ENCODE assay signal across 8 cellular contexts in the genomic region with DNA sequence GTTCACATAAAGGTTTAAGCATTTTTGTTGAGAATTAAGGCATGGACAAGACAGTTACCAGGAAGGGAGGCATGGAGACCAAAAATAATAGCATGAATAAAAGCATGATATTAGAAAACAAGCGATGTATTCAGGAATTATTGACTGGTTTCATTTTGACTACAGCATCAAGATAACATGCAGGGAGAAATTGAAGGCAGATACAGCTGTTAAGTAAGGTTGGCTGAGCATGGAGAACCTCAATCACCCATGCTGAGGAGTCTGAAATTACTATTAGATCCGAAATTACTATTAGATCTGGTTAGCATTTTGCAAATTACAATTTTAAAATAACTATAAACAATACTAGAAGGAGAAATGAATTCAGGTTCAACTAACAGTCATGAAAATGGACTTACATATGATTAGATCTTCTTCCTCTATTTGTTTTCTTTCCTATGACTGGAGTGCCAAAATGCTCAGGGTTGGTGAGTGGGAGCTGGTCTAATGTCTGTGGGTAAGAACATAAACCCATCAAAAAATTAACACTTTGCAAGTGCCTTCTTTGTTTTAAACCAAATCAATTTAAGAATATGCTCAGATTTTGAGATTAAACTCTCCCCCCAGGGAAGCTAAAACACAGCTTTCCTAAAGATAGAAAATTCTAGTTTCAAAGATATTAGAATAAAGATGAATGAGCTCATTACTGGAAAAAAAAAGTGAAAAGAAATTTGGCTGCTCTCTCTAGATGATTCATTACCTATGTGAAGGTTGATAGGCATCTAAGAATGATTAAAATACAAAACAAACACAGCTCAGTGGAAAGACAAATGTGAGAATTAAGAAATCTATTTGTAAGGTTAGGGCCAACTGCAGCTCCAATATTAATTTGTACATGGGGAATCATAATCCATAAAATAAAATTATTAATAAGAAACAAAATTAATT.
DNase-seq lines count a peak whose midpoint lies in the region; ATAC-seq, FAIRE-seq and TF ChIP-seq lines count a peak whose summit lies in the region.
"Had no signal": no experiment of that assay in that cellular context is flagged by ENCODE, and none has a peak within 500 bp of the region (broad histone marks: within the 10 kb centered on the region; RNA-seq: fewer than 3 reads in every experiment).

No MANE protein-coding gene starts in this region.

- WGBS in hepatocyte (ENCODE audit: low lambda C conversion rate, missing lambda C conversion rate): 100% methylated on average over 2 of the region's 2 CpGs

- H3K9me2 ChIP-seq in hepatocyte (replicated peaks; ENCODE audit: insufficient read depth): no peaks in the 10 kb centered on the region

- H3K9me3 ChIP-seq in hepatocyte (ENCODE audit: low read depth): no peaks in the 10 kb centered on the region
- H3K9me3 ChIP-seq: uterus had no signal

- H3K4me3 ChIP-seq in fibroblast of the aortic adventitia (ENCODE audit: low read depth, low read length) (no peak overlapping the region), hepatocyte (no peak overlapping the region)
- H3K4me3 ChIP-seq: uterus had no signal

- intact Hi-C loops in left ventricle myocardium superior (cut with micrococcal nuclease): no loop called here

- H3K27me3 ChIP-seq in hepatocyte: no peaks in the 10 kb centered on the region
- H3K27me3 ChIP-seq: uterus had no signal

- TF ChIP-seq POLR2A in H54 (IDR thresholded peaks at IDR 0.05; ENCODE audit: low read depth, low read length): no peak

- DNase-seq in EH (ENCODE audit: low read depth) (peak; percentile 26), GM19239 (ENCODE audit: insufficient read length, low spot score) (no peak), RCC 7860 (ENCODE audit: low spot score) (no peak), fibroblast of the aortic adventitia (ENCODE audit: low read depth) (peak; percentile 11), left ventricle myocardium superior (no peak), H54 (ENCODE audit: insufficient read length, low spot score) (no peak), hepatocyte (ENCODE audit: low spot score) (no peak)
- DNase-seq: uterus had no signal

- no peak overlapping the region for H3K4me2 ChIP-seq in hepatocyte

- H4K20me1 ChIP-seq in hepatocyte (ENCODE audit: insufficient read depth, poor library complexity, severe bottlenecking): no peaks in the 10 kb centered on the region

- H3K4me1 ChIP-seq in hepatocyte (ENCODE audit: insufficient read depth): no peaks in the 10 kb centered on the region
- H3K4me1 ChIP-seq: uterus had no signal

- no peak overlapping the region for H3K27ac ChIP-seq in hepatocyte
- H3K27ac ChIP-seq: uterus had no signal

- peak; percentile 96 for FAIRE-seq in GM19239 (lab: Jason Lieb, UNC)
- FAIRE-seq in RCC 7860 (lab: Jason Lieb, UNC): peak; percentile 4
- no peak for FAIRE-seq in H54 (lab: Jason Lieb, UNC)

- ATAC-seq in left ventricle myocardium superior: no peak

- TF ChIP-seq CTCF in fibroblast of the aortic adventitia (IDR thresholded peaks at IDR 0.05; ENCODE audit: insufficient read depth, low read length): no peak
- TF ChIP-seq CTCF in hepatocyte (IDR thresholded peaks at IDR 0.05; ENCODE audit: poor library complexity): no peak

- no peaks in the 10 kb centered on the region for H3K36me3 ChIP-seq in hepatocyte (replicated peaks; ENCODE audit: insufficient read depth, low read depth)
- H3K36me3 ChIP-seq: uterus had no signal

- H3K79me2 ChIP-seq in hepatocyte: peaks cover 50% of the 10 kb centered on the region

- H2AFZ ChIP-seq in hepatocyte: no peak overlapping the region

Comparison
In these comparisons a context has a peak if more than half of its experiments do, and no peak if none do; other contexts are left out.
1. DNase-seq: peak in EH (single experiment) and fibroblast of the aortic adventitia (single experiment); none in GM19239 (single experiment), RCC 7860 (single experiment), left ventricle myocardium superior (single experiment), H54 (single experiment) and hepatocyte (single experiment).